ENCODE assay signal across 1 cellular context in genomic region chr5:33110496-33110895, GRCh38.
A peak's percentile ranks its signal among the peaks of the same experiment; 100 is the strongest.
TF ChIP-seq lines count a peak whose summit lies in the region.

No MANE protein-coding gene starts in this region.

TF ChIP-seq in IMR-90, 13 proteins besides CTCF, POLR2A, EP300 and RAD21:
- peak; percentile 18; the same call in 1 of the 2 replicates for TF ChIP-seq CEBPB (IDR thresholded peaks at IDR 0.05; ENCODE audit: low read depth, low read length)
